ENCODE assay signal across 13 cellular contexts in the genomic region with DNA sequence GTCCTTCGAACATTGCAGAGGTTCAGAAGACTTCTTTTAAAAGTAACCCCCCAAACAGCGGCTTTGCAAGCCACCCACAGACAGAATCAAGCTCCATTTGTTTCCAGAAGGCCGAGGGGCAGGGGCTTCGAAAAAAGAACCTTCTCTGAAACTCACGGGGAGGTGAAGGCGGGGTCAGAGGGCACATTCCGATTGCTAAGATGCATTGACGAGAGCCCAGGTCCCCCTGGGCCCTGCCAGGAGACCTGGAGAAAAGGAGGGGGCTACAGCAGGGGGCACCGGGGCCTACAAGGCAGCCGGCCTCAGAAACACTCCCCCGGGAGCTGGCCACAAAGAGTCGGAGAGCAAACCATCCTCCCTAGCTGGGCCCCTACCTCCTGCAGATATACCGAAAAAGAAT.
"Had no signal": no experiment of that assay in that cellular context is flagged by ENCODE, and none has a peak within 500 bp of the region (broad histone marks: within the 10 kb centered on the region; RNA-seq: fewer than 3 reads in every experiment).

No MANE protein-coding gene starts in this region.

- H3K27ac Mint-ChIP-seq: activated T-helper 17 cell treated with anti-CD3 and anti-CD28 coated beads, Interleukin-2, amount 50 U/mL, for 72 hours; stimulated activated effector memory CD8-positive, alpha-beta T cell treated with anti-CD3 and anti-CD28 coated beads, Interleukin-12 subunit alpha, Interleukin-12 subunit beta, amount 100 ng/mL, for 72 hours; T-helper 2 cell treated with Interferon-gamma antibody and Interleukin-4, amounts not matched to agents 5 μg/mL and 100 μg/mL, for 36 hours had no signal

- H3K27me3 ChIP-seq: breast epithelium, pancreas had no signal

- H3K4me1 ChIP-seq: breast epithelium had no signal

- ATAC-seq: activated CD4-positive, CD25-positive, alpha-beta regulatory T cell treated with anti-CD3 and anti-CD28 coated beads, Interleukin-2, amount 50 U/mL, for 24 hours; activated T-helper 17 cell treated with anti-CD3 and anti-CD28 coated beads, Interleukin-2, amount 50 U/mL, for 72 hours; esophagus mucosa; pancreas; stimulated activated effector memory CD8-positive, alpha-beta T cell treated with anti-CD3 and anti-CD28 coated beads, Interleukin-12 subunit alpha, Interleukin-12 subunit beta, amount 100 ng/mL, for 72 hours had no signal

- H3K4me3 ChIP-seq: breast epithelium, pancreas had no signal

- H3K4me3 Mint-ChIP-seq: activated T-helper 17 cell treated with anti-CD3 and anti-CD28 coated beads, Interleukin-2, amount 50 U/mL, for 72 hours; stimulated activated effector memory CD8-positive, alpha-beta T cell treated with anti-CD3 and anti-CD28 coated beads, Interleukin-12 subunit alpha, Interleukin-12 subunit beta, amount 100 ng/mL, for 72 hours; T-helper 2 cell treated with Interferon-gamma antibody and Interleukin-4, amounts not matched to agents 5 μg/mL and 100 μg/mL, for 36 hours had no signal

- H3K36me3 ChIP-seq: breast epithelium, pancreas had no signal

- DNase-seq: activated CD4-positive, alpha-beta T cell treated with anti-CD3 and anti-CD28 coated beads, Interleukin-2, amount 50 U/mL, for 1 hour; activated naive CD4-positive, alpha-beta T cell treated with Interleukin-2 at 50 U/mL for 16 hours; activated T-cell treated with anti-CD3 and anti-CD28 coated beads for 4 hours; aorta; cerebellar nuclear complex; kidney glomerular epithelial cell had no signal

- H3K9me3 ChIP-seq: pancreas had no signal

- H3K4me1 Mint-ChIP-seq: activated T-helper 17 cell treated with anti-CD3 and anti-CD28 coated beads, Interleukin-2, amount 50 U/mL, for 72 hours; stimulated activated effector memory CD8-positive, alpha-beta T cell treated with anti-CD3 and anti-CD28 coated beads, Interleukin-12 subunit alpha, Interleukin-12 subunit beta, amount 100 ng/mL, for 72 hours had no signal

- H3K27me3 Mint-ChIP-seq: activated T-helper 17 cell treated with anti-CD3 and anti-CD28 coated beads, Interleukin-2, amount 50 U/mL, for 72 hours had no signal

- H3K36me3 Mint-ChIP-seq: stimulated activated effector memory CD8-positive, alpha-beta T cell treated with anti-CD3 and anti-CD28 coated beads, Interleukin-12 subunit alpha, Interleukin-12 subunit beta, amount 100 ng/mL, for 72 hours had no signal

- H3K27ac ChIP-seq: breast epithelium, pancreas had no signal
